ENCODE assay signal across 9 cellular contexts in genomic region chr4:147361726-147362125, GRCh38.
A peak's percentile ranks its signal among the peaks of the same experiment; 100 is the strongest.
DNase-seq lines count a peak whose midpoint lies in the region; ATAC-seq and TF ChIP-seq lines count a peak whose summit lies in the region.
"Had no signal": no experiment of that assay in that cellular context is flagged by ENCODE, and none has a peak within 500 bp of the region (broad histone marks: within the 10 kb centered on the region; RNA-seq: fewer than 3 reads in every experiment).

No MANE protein-coding gene starts in this region.

- H3K36me3 ChIP-seq in PC-9 (ENCODE audit: low read depth) (no peaks in the 10 kb centered on the region), uterus (no peaks in the 10 kb centered on the region)

- H3K9me3 ChIP-seq in PC-9 (ENCODE audit: insufficient read depth, low read depth) (no peaks in the 10 kb centered on the region), uterus (no peaks in the 10 kb centered on the region)

- ATAC-seq in esophagus mucosa (peak; percentile 80), HG02884 (IDR thresholded peaks at IDR 0.05; ENCODE audit: unreplicated experiment) (no peak)
- ATAC-seq: activated naive CD4-positive, alpha-beta T cell treated with anti-CD3 and anti-CD28 coated beads, Interleukin-2, amount 50 U/mL, for 72 hours had no signal

- H3K27me3 ChIP-seq in PC-9 (ENCODE audit: insufficient read depth, low read depth) (no peaks in the 10 kb centered on the region), uterus (no peaks in the 10 kb centered on the region)

- DNase-seq in PC-9: peak; percentile 27 to 53
- peak; percentile 78 for DNase-seq in mucosa of gallbladder (ENCODE audit: low spot score)
- peak; percentile 54 to 76 for DNase-seq in uterus
- no peak for DNase-seq in T-helper 2 cell
- no peak for DNase-seq in NCI-H82 treated with DMSO at 0.1 percent for 48 hours (lab: John Stamatoyannopoulos, UW; ENCODE audit: unreplicated experiment)
- DNase-seq in stimulated activated CD4-positive, alpha-beta T cell treated with anti-CD3 and anti-CD28 coated beads, Interleukin-4, amount 100 ng/mL, for 1 hour: no peak

- no peak for TF ChIP-seq POLR2A in uterus (IDR thresholded peaks at IDR 0.05)

- peak overlapping the region; percentile 63; the same call in 1 of the 2 replicates for H2AFZ ChIP-seq in PC-9

- no peaks in the 10 kb centered on the region for H4K20me1 ChIP-seq in PC-9 (ENCODE audit: insufficient read depth)

- CTCF ChIA-PET in PC-9 (lab: Charles Lee): interaction anchor here (0.9 to 1.1 kb wide), 2 partner anchors 201 to 264 kb away, joined by 3 to 4 read pairs; no protein-coding TSS in a partner anchor

- H3K4me2 ChIP-seq in PC-9: peak overlapping the region; percentile 29

- intact Hi-C loops in PC-9 (cut with micrococcal nuclease; ENCODE audit: unreplicated experiment) (no loop called here), uterus (cut with DNase I; ENCODE audit: low total_unique reads) (no loop called here)

- no TSS peak for BruUV-seq in PC-9 (replicated peaks; lab: Mats Ljungman, UMichigan)

- H3K9me2 ChIP-seq in PC-9 (ENCODE audit: insufficient read depth): no peaks in the 10 kb centered on the region

- TF ChIP-seq CTCF in PC-9 (conservative IDR thresholded peaks at IDR 0.05) (no peak), uterus (IDR thresholded peaks at IDR 0.05) (no peak)

- H3K4me3 ChIP-seq in PC-9: no peak overlapping the region
- H3K4me3 ChIP-seq in uterus: no peak overlapping the region

- peak overlapping the region; percentile 92 for H3K27ac ChIP-seq in PC-9
- peak overlapping the region; percentile 76 to 81 for H3K27ac ChIP-seq in uterus

- no peaks in the 10 kb centered on the region for H3F3A ChIP-seq in PC-9 (ENCODE audit: insufficient read depth, low read depth)

- POLR2A ChIA-PET in PC-9 (lab: Charles Lee; ENCODE audit: unreplicated experiment): interaction anchor here (0.6 to 0.7 kb wide), 3 partner anchors 49 to 412 kb away, joined by 3 to 5 read pairs (median 3); partner anchors contain the start of gene TMEM184C

- no peaks in the 10 kb centered on the region for H3K79me2 ChIP-seq in PC-9 (ENCODE audit: low read depth)

- peaks cover 26% of the 10 kb centered on the region for H3K4me1 ChIP-seq in PC-9 (replicated peaks; ENCODE audit: insufficient read depth)
- H3K4me1 ChIP-seq in uterus: peaks cover 0 to 6% of the 10 kb centered on the region in 2 donors

Comparison
In these comparisons a context has a peak if more than half of its experiments do, and no peak if none do; other contexts are left out.
1. DNase-seq: peak in PC-9 (2 of 2), mucosa of gallbladder (single experiment) and uterus (2 of 2); none in T-helper 2 cell (0 of 5), NCI-H82 treated with DMSO at 0.1 percent for 48 hours (single experiment) and stimulated activated CD4-positive, alpha-beta T cell treated with anti-CD3 and anti-CD28 coated beads, Interleukin-4, amount 100 ng/mL, for 1 hour (single experiment).